24 cellular contexts compared by ENCODE assay signal in genomic region chr1:57013522-57013921, GRCh38. TPM values are rescaled to one million over a fixed set of nuclear protein-coding genes. Genes with fewer than 3 reads are reported as not detected.
DNase-seq lines count a peak whose midpoint lies in the region; ATAC-seq, FAIRE-seq and TF ChIP-seq lines count a peak whose summit lies in the region.
"Had no signal": no experiment of that assay in that cellular context is flagged by ENCODE, and none has a peak within 500 bp of the region (broad histone marks: within the 10 kb centered on the region; RNA-seq: fewer than 3 reads in every experiment).

No MANE protein-coding gene starts in this region.

- no peak for TF ChIP-seq POLR2A in GM12878 (IDR thresholded peaks at IDR 0.05; ENCODE audit: low read depth, low read length)

- no peak overlapping the region for H3K4me2 ChIP-seq in GM12878 (ENCODE audit: control insufficient read depth, insufficient read depth)

- H3K27ac ChIP-seq in right cardiac atrium (ENCODE audit: low read length) (no peak overlapping the region), GM12878 (ENCODE audit: control insufficient read depth, insufficient read depth) (no peak overlapping the region)
- H3K27ac ChIP-seq: SK-N-MC had no signal

- no peak for TF ChIP-seq CTCF in GM12878 (IDR thresholded peaks at IDR 0.05 in 2 of 3, conservative IDR thresholded peaks at IDR 0.05 in 1 of 3; ENCODE audit: control insufficient read depth in 2 of 3, extremely low read depth in 1 of 3, insufficient read depth in 1 of 3, low read depth in 3 of 3, low read length in 3 of 3)

- H3K9ac ChIP-seq in GM12878 (ENCODE audit: control insufficient read depth, insufficient read depth, low read length), result no peak overlapping the region

- H4K20me1 ChIP-seq in GM12878 (ENCODE audit: control insufficient read depth, insufficient read depth), result no peaks in the 10 kb centered on the region

- SMC1A ChIA-PET in GM12878 (lab: Charles Lee; ENCODE audit: uncharacterized antibody, unreplicated experiment), result no interaction called here

- in situ Hi-C loops in GM12878 (cut with MboI), result no loop called here

- POLR2A ChIA-PET in GM12878 (lab: Charles Lee), result no interaction called here

- CTCF ChIA-PET in GM12878 (lab: Yijun Ruan, JAX), result interaction anchor here (1.4 kb wide), 1 partner anchor 45 kb away, joined by 3 read pairs; no protein-coding TSS in a partner anchor

- H2AFZ ChIP-seq in GM12878 (ENCODE audit: control insufficient read depth, low read depth, low read length), result no peak overlapping the region

- H3K27me3 ChIP-seq in right cardiac atrium (ENCODE audit: control insufficient read depth, insufficient read depth), result no peaks in the 10 kb centered on the region
- no peaks in the 10 kb centered on the region; a peak in 1 of 4 replicates for H3K27me3 ChIP-seq in GM12878 (replicated peaks in 1 of 2; ENCODE audit: control insufficient read depth in 2 of 2, insufficient read depth in 2 of 2, low read length in 1 of 2)
- H3K27me3 ChIP-seq: BE2C had no signal

- no peaks in the 10 kb centered on the region for H3K79me2 ChIP-seq in GM12878 (ENCODE audit: control insufficient read depth, insufficient read depth, low read length)

- no peak for DNase-seq in Right ventricle myocardium superior
- no peak for DNase-seq in right cardiac atrium
- peak; percentile 88 for DNase-seq in NCI-H2029 (lab: John Stamatoyannopoulos, UW)
- no peak for DNase-seq in GM12878 (ENCODE audit: low read depth, low spot score)
- DNase-seq in renal cortical epithelial cell (ENCODE audit: low read depth), result peak; percentile 5
- DNase-seq in T-helper 1 cell, result no peak
- DNase-seq: BE2C; CD4-positive, CD25-positive, alpha-beta regulatory T cell; COR-L47; EL; KG1; NCI-H187; NCI-H524 treated with DMSO at 0.1 percent for 48 hours; NK-92 treated with Interleukin-12 subunit alpha and Interleukin-12 subunit beta, amount 100 ng/mL, for 24 hours had no signal

- RAD21 ChIA-PET in GM12878 (lab: Charles Lee; ENCODE audit: unreplicated experiment), result no interaction called here

- ATAC-seq in Right ventricle myocardium superior (ENCODE audit: poor library complexity), result peak; percentile 44
- no peak for ATAC-seq in right cardiac atrium
- peak; percentile 75 for ATAC-seq in GM12878
- ATAC-seq in HG03095 (IDR thresholded peaks at IDR 0.05; ENCODE audit: unreplicated experiment), result no peak
- ATAC-seq in GM21825 (IDR thresholded peaks at IDR 0.05; ENCODE audit: unreplicated experiment), result no peak
- ATAC-seq: Right ventricle myocardium inferior had no signal

- H3K4me3 ChIP-seq in right cardiac atrium (ENCODE audit: low read length), result no peak overlapping the region
- H3K4me3 ChIP-seq in GM12878, result no peak overlapping the region
- H3K4me3 ChIP-seq: SK-N-MC had no signal

- H3K9me3 ChIP-seq in right cardiac atrium (ENCODE audit: control insufficient read depth, low read length), result no peaks in the 10 kb centered on the region
- H3K9me3 ChIP-seq in GM12878 (replicated peaks; ENCODE audit: control insufficient read depth, insufficient read depth, low read length), result no peaks in the 10 kb centered on the region
- H3K9me3 ChIP-seq: BE2C had no signal

- no peak for TF ChIP-seq RAD21 in GM12878 (IDR thresholded peaks at IDR 0.05; ENCODE audit: insufficient read depth, low read depth, low read length)

- no peaks in the 10 kb centered on the region for H3K36me3 ChIP-seq in GM12878 (ENCODE audit: control insufficient read depth in 2 of 2, insufficient read depth in 2 of 2, low read length in 1 of 2)
- H3K36me3 ChIP-seq: BE2C had no signal

- 41% methylated on average over 2 of the region's 2 CpGs for WGBS in right cardiac atrium
- 0% methylated on average over 2 of the region's 2 CpGs for WGBS in GM12878 (ENCODE audit: insufficient coverage, insufficient replicate concordance, low lambda C conversion rate, missing lambda C conversion rate)

- TF ChIP-seq EP300 in GM12878 (IDR thresholded peaks at IDR 0.05; ENCODE audit: borderline replicate concordance in 1 of 2, control insufficient read depth in 1 of 2, low read depth in 2 of 2, low read length in 2 of 2), result no peak

- H3K4me1 ChIP-seq in right cardiac atrium (ENCODE audit: control insufficient read depth, insufficient read depth, low read length) (no peaks in the 10 kb centered on the region), GM12878 (ENCODE audit: control insufficient read depth, insufficient read depth, low read length) (no peaks in the 10 kb centered on the region)
- H3K4me1 ChIP-seq: BE2C had no signal

- FAIRE-seq in GM12878 (lab: Jason Lieb, UNC), result no peak
- FAIRE-seq: A204.1, GM12892, GM18507, H54, RCC 7860 had no signal

- intact Hi-C loops in Right ventricle myocardium superior (cut with DNase I), result no loop called here
- intact Hi-C loops in right cardiac atrium (cut with DNase I), result no loop called here
- intact Hi-C loops in GM12878 (cut with micrococcal nuclease; ENCODE audit: unreplicated experiment), result no loop called here

- no TSS peak for BruUV-seq in GM12878 (replicated peaks; lab: Mats Ljungman, UMichigan)

TF ChIP-seq in GM12878, 131 proteins besides CTCF, POLR2A, EP300 and RAD21 (continues in another document):
- TF ChIP-seq NKRF (conservative IDR thresholded peaks at IDR 0.05), result no peak
- TF ChIP-seq PKNOX1 (IDR thresholded peaks at IDR 0.05), result no peak
- TF ChIP-seq SPI1 (IDR thresholded peaks at IDR 0.05; ENCODE audit: borderline replicate concordance, insufficient read depth, low read depth, low read length), result no peak
- TF ChIP-seq SIX5 (IDR thresholded peaks at IDR 0.05; ENCODE audit: low read depth, low read length, severe bottlenecking), result no peak
- no peak for TF ChIP-seq ELK1 (IDR thresholded peaks at IDR 0.05; ENCODE audit: low read depth, low read length)
- TF ChIP-seq KLF5 (IDR thresholded peaks at IDR 0.05; ENCODE audit: partially characterized antibody), result no peak

RNA-seq across cellular contexts. Expression of gene C8B, which starts 47.7 kb away (rescaled TPM):
- total RNA-seq in Right ventricle myocardium superior, result not detected
- not detected for total RNA-seq in right cardiac atrium
- not detected for polyA plus RNA-seq in right cardiac atrium
- total RNA-seq in GM12878 (2013; cell fraction: nucleolus; rRNA removed), result not detected in 2 replicates
- not detected in 2 replicates for total RNA-seq in GM12878 (2014; rRNA removed)
- not detected in 2 replicates for total RNA-seq in GM12878 (2014; rRNA removed; fragmentation: Illumina TruSeq; extraction: Trizol)
- not detected in 2 replicates for total RNA-seq in GM12878 (2021)
- polyA plus RNA-seq in GM12878 (2011; ENCODE audit: low read depth), result not detected
- polyA plus RNA-seq in GM12878 (2011; rRNA removed), result not detected in 2 replicates
- not detected in 2 replicates for polyA plus RNA-seq in GM12878 (2011; cell fraction: cytosol; rRNA removed)
- not detected in 2 replicates for polyA plus RNA-seq in GM12878 (2011; cell fraction: nucleus; rRNA removed)
- polyA plus RNA-seq in GM12878 (2012), result not detected in 2 replicates
- polyA plus RNA-seq in GM12878 (2014; fragmentation: Illumina TruSeq; extraction: Trizol), result not detected in 2 replicates
- not detected for polyA plus RNA-seq in GM12878 (2014; fragmentation: Nextera tagmentation; extraction: Ambion mirVana)
- polyA plus RNA-seq in GM12878 (2014; rRNA removed), result not detected in 2 replicates
- polyA plus RNA-seq in GM12878 (2016; fragmentation: Nextera tagmentation; extraction: Ambion mirVana), result not detected
- not detected in 2 replicates for polyA minus RNA-seq in GM12878 (2011; rRNA and poly(A)+ RNA removed)
- not detected in 2 replicates for polyA minus RNA-seq in GM12878 (2011; cell fraction: cytosol; rRNA and poly(A)+ RNA removed)
- not detected in 2 replicates for polyA minus RNA-seq in GM12878 (2011; cell fraction: nucleus; rRNA and poly(A)+ RNA removed)
- not detected in 2 replicates for total RNA-seq in renal cortical epithelial cell
- total RNA-seq: HT-29, Right ventricle myocardium inferior had no signal
- polyA plus RNA-seq: CD4-positive, CD25-positive, alpha-beta regulatory T cell had no signal

Comparison
In these comparisons a context has a peak if more than half of its experiments do, and no peak if none do; other contexts are left out.
1. ATAC-seq: peak in Right ventricle myocardium superior (single experiment) and GM12878 (single experiment); none in right cardiac atrium (0 of 2), HG03095 (single experiment) and GM21825 (single experiment).
2. DNase-seq: peak in NCI-H2029 (single experiment) and renal cortical epithelial cell (single experiment); none in Right ventricle myocardium superior (single experiment), right cardiac atrium (0 of 3), GM12878 (single experiment) and T-helper 1 cell (0 of 5).